ENCODE assay signal across 13 cellular contexts in the genomic region with DNA sequence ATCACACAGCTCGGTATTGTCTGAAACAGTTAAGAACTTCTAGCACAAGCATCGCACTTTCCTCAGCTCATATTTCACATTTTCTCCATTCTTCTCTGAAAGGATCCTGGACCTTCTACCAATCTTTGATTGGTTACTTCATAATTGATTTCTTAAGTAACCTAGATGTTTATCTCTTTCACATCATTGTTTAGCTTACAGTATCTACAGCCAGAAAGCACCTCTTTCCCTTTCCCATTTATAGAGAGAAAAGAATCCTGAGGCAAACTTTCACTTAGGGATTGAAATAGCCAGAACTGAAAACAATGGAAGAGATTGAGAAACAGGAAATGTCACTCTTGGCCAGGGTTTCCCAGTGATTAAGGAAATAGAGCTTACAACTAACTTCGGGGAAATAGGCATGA. TPM values are rescaled to one million over a fixed set of nuclear protein-coding genes. Genes with fewer than 3 reads are reported as not detected.
DNase-seq lines count a peak whose midpoint lies in the region; ATAC-seq and TF ChIP-seq lines count a peak whose summit lies in the region.
"Had no signal": no experiment of that assay in that cellular context is flagged by ENCODE, and none has a peak within 500 bp of the region (broad histone marks: within the 10 kb centered on the region; RNA-seq: fewer than 3 reads in every experiment).

No MANE protein-coding gene starts in this region.

- peak; percentile 47 for DNase-seq in astrocyte of the hippocampus (ENCODE audit: low read depth, low spot score)
- no peak for DNase-seq in Right ventricle myocardium superior
- peak; percentile 43 for DNase-seq in prostate gland (ENCODE audit: low spot score)
- DNase-seq in NCI-H146 (lab: John Stamatoyannopoulos, UW), result no peak
- no peak for DNase-seq in NCI-H2081 (lab: John Stamatoyannopoulos, UW)
- no peak for DNase-seq in nephron progenitor cell
- DNase-seq: activated CD8-positive, alpha-beta T cell treated with anti-CD3 and anti-CD28 coated beads, Interleukin-2, amount 10 ng/mL, durations not matched to agents 7 days and 5 days; central memory CD4-positive, alpha-beta T cell; left cardiac atrium; NCI-H1092; SIG-M5 had no signal

- no peak overlapping the region for H3K4me3 ChIP-seq in BLaER1 treated with 17β-estradiol and CSF1 and Interleukin-3, amounts not matched to agents 10 nM and 100 nM
- peak overlapping the region in 1 of 2 donors; percentile 9 for H3K4me3 ChIP-seq in prostate gland

- 2% methylated on average over 3 of the region's 3 CpGs for WGBS in prostate gland

- H3K4me2 ChIP-seq in BLaER1 treated with 17β-estradiol and CSF1 and Interleukin-3, amounts not matched to agents 10 nM and 100 nM, result peak overlapping the region in 6 of 11 experiments; percentile 13 to 62 (median 49); a peak in 10 of 22 replicates

- H3K9me3 Mint-ChIP-seq in nephron progenitor cell, result no peaks in the 10 kb centered on the region

- H3K9me3 ChIP-seq in BLaER1 treated with 17β-estradiol and CSF1 and Interleukin-3, amounts not matched to agents 10 nM and 100 nM (replicated peaks in 1 of 11), result no peaks in the 10 kb centered on the region
- no peaks in the 10 kb centered on the region for H3K9me3 ChIP-seq in prostate gland

- no peaks in the 10 kb centered on the region for H3K27me3 ChIP-seq in BLaER1 treated with 17β-estradiol and CSF1 and Interleukin-3, amounts not matched to agents 10 nM and 100 nM
- H3K27me3 ChIP-seq in prostate gland (replicated peaks; ENCODE audit: insufficient read depth), result no peaks in the 10 kb centered on the region

- H3K4me1 Mint-ChIP-seq in nephron progenitor cell, result no peaks in the 10 kb centered on the region

- H3K27ac Mint-ChIP-seq in nephron progenitor cell, result no peak overlapping the region
- H3K27ac Mint-ChIP-seq: activated CD8-positive, alpha-beta T cell treated with anti-CD3 and anti-CD28 coated beads, Interleukin-2, amount 10 ng/mL, durations not matched to agents 7 days and 5 days had no signal

- no peak overlapping the region for H3K9ac ChIP-seq in BLaER1 treated with 17β-estradiol and CSF1 and Interleukin-3, amounts not matched to agents 10 nM and 100 nM

- TF ChIP-seq CTCF in prostate gland (IDR thresholded peaks at IDR 0.05) (no peak), nephron progenitor cell (IDR thresholded peaks at IDR 0.05) (no peak)

- no peak overlapping the region for H3K4me3 Mint-ChIP-seq in nephron progenitor cell
- H3K4me3 Mint-ChIP-seq: activated CD8-positive, alpha-beta T cell treated with anti-CD3 and anti-CD28 coated beads, Interleukin-2, amount 10 ng/mL, durations not matched to agents 7 days and 5 days had no signal

- no peaks in the 10 kb centered on the region for H3K36me3 ChIP-seq in BLaER1 treated with 17β-estradiol and CSF1 and Interleukin-3, amounts not matched to agents 10 nM and 100 nM
- H3K36me3 ChIP-seq in prostate gland, result no peaks in the 10 kb centered on the region

- intact Hi-C loops in Right ventricle myocardium superior (cut with DNase I), result no loop called here
- intact Hi-C loops in prostate gland (cut with DNase I), result loop anchor here (5.0 kb wide), 1 partner anchor 54 kb away; no protein-coding TSS in a partner anchor

- TF ChIP-seq POLR2A in prostate gland (IDR thresholded peaks at IDR 0.05), result no peak

- no peak overlapping the region for H3K27ac ChIP-seq in BLaER1 treated with 17β-estradiol and CSF1 and Interleukin-3, amounts not matched to agents 10 nM and 100 nM
- H3K27ac ChIP-seq in prostate gland, result peak overlapping the region; percentile 57 to 66

- ATAC-seq in Right ventricle myocardium superior (ENCODE audit: poor library complexity) (peak; percentile 54), HG02623 (IDR thresholded peaks at IDR 0.05; ENCODE audit: unreplicated experiment) (no peak)
- ATAC-seq: activated CD8-positive, alpha-beta T cell treated with anti-CD3 and anti-CD28 coated beads, Interleukin-2, amount 10 ng/mL, durations not matched to agents 7 days and 5 days had no signal

- no peaks in the 10 kb centered on the region for H3K36me3 Mint-ChIP-seq in nephron progenitor cell (ENCODE audit: low read depth)

- peaks cover 0 to 17% (median 4%) of the 10 kb centered on the region in 10 experiments; a peak in 8 of 20 replicates for H3K4me1 ChIP-seq in BLaER1 treated with 17β-estradiol and CSF1 and Interleukin-3, amounts not matched to agents 10 nM and 100 nM
- no peaks in the 10 kb centered on the region for H3K4me1 ChIP-seq in prostate gland (replicated peaks)

- peaks cover 3% of the 10 kb centered on the region for H3K27me3 Mint-ChIP-seq in nephron progenitor cell (ENCODE audit: low read depth, poor library complexity)

- H4K20me1 ChIP-seq in BLaER1 treated with 17β-estradiol and CSF1 and Interleukin-3, amounts not matched to agents 10 nM and 100 nM, result no peaks in the 10 kb centered on the region

RNA-seq across cellular contexts. Expression of a gene that starts 2.5 kb away (rescaled TPM):
- total RNA-seq in Right ventricle myocardium superior (19.1 TPM), prostate gland (10 to 100 TPM; 11.6 to 13.8 TPM)
- total RNA-seq: activated CD8-positive, alpha-beta T cell treated with anti-CD3 and anti-CD28 coated beads, Interleukin-2, amount 10 ng/mL, durations not matched to agents 7 days and 5 days had no signal

Comparison
In these comparisons a context has a peak if more than half of its experiments do, and no peak if none do; other contexts are left out.
1. H3K27ac ChIP-seq: peak in prostate gland (2 of 2); none in BLaER1 treated with 17β-estradiol and CSF1 and Interleukin-3, amounts not matched to agents 10 nM and 100 nM (0 of 11).
2. DNase-seq: peak in astrocyte of the hippocampus (single experiment) and prostate gland (single experiment); none in Right ventricle myocardium superior (single experiment), NCI-H146 (single experiment), NCI-H2081 (0 of 2) and nephron progenitor cell (single experiment).